In genomic region chr4:41203169-41203568, GRCh38 we compare ENCODE assay signal across 23 cellular contexts. TPM values are rescaled to one million over a fixed set of nuclear protein-coding genes. Genes with fewer than 3 reads are reported as not detected.
DNase-seq lines count a peak whose midpoint lies in the region; ATAC-seq and TF ChIP-seq lines count a peak whose summit lies in the region.
"Had no signal": no experiment of that assay in that cellular context is flagged by ENCODE, and none has a peak within 500 bp of the region (broad histone marks: within the 10 kb centered on the region; RNA-seq: fewer than 3 reads in every experiment).

No MANE protein-coding gene starts in this region.

- peaks cover 2% of the 10 kb centered on the region for H4K20me1 ChIP-seq in osteoblast (ENCODE audit: insufficient read depth, low read length)

- no peaks in the 10 kb centered on the region for H3K9me3 ChIP-seq in A673 (ENCODE audit: low read depth, low read length, poor library complexity, severe bottlenecking)
- H3K9me3 ChIP-seq in RWPE2 (ENCODE audit: severe bottlenecking) = no peaks in the 10 kb centered on the region
- no peaks in the 10 kb centered on the region for H3K9me3 ChIP-seq in osteoblast (ENCODE audit: low read depth, low read length)
- H3K9me3 ChIP-seq: adrenal gland had no signal

- peak overlapping the region; percentile 20 for H3K4me3 Mint-ChIP-seq in endothelial cell (ENCODE audit: unreplicated experiment)
- no peak overlapping the region for H3K4me3 Mint-ChIP-seq in activated T-cell treated with anti-CD3 and anti-CD28 coated beads, Interleukin-2, amount 50 U/mL, for 72 hours
- H3K4me3 Mint-ChIP-seq: activated T-helper 17 cell treated with anti-CD3 and anti-CD28 coated beads, Interleukin-2, amount 50 U/mL, for 72 hours had no signal

- H3K36me3 ChIP-seq in A673 (ENCODE audit: insufficient read depth, low read length, poor library complexity, severe bottlenecking) = no peaks in the 10 kb centered on the region
- H3K36me3 ChIP-seq in RWPE2 (ENCODE audit: low read depth) = no peaks in the 10 kb centered on the region; the same call in none of the 2 replicates
- H3K36me3 ChIP-seq in osteoblast (ENCODE audit: insufficient read depth, low read length) = no peaks in the 10 kb centered on the region
- H3K36me3 ChIP-seq: adrenal gland had no signal

- DNase-seq in A673 (ENCODE audit: low spot score) = peak; percentile 9
- no peak for DNase-seq in RWPE2 (ENCODE audit: low spot score)
- DNase-seq in endothelial cell (ENCODE audit: low spot score) = no peak
- DNase-seq in osteoblast (ENCODE audit: insufficient read length, low spot score, missing footprints) = no peak
- no peak for DNase-seq in activated T-cell treated with anti-CD3 and anti-CD28 coated beads, Interleukin-2, amount 50 U/mL, for 72 hours
- no peak for DNase-seq in NCI-H1105 treated with DMSO at 0.1 percent for 48 hours (lab: John Stamatoyannopoulos, UW)
- no peak for DNase-seq in putamen (ENCODE audit: low spot score)
- DNase-seq: activated CD4-positive, CD25-positive, alpha-beta regulatory T cell; activated CD8-positive, alpha-beta memory T cell treated with anti-CD3 and anti-CD28 coated beads for 24 hours; adrenal gland; COR-L47; cortex of kidney; hypothalamus; NCI-H1436; NCI-H345; stimulated activated CD4-positive, alpha-beta T cell treated with anti-CD3 and anti-CD28 coated beads, Interleukin-12 subunit alpha, Interleukin-12 subunit beta, amount 100 ng/mL, for 4 hours; stimulated activated naive CD4-positive, alpha-beta T cell; T-helper 2 cell had no signal

- peaks cover 87% of the 10 kb centered on the region for H3K4me1 Mint-ChIP-seq in endothelial cell (ENCODE audit: unreplicated experiment)
- peaks cover 13% of the 10 kb centered on the region for H3K4me1 Mint-ChIP-seq in activated T-cell treated with anti-CD3 and anti-CD28 coated beads, Interleukin-2, amount 50 U/mL, for 72 hours (ENCODE audit: low read depth)
- H3K4me1 Mint-ChIP-seq: activated T-helper 17 cell treated with anti-CD3 and anti-CD28 coated beads, Interleukin-2, amount 50 U/mL, for 72 hours had no signal

- H3K4me3 ChIP-seq in A673 (ENCODE audit: low read depth, low read length, poor library complexity, severe bottlenecking) = peak overlapping the region; percentile 3
- H3K4me3 ChIP-seq in RWPE2 (ENCODE audit: severe bottlenecking) = no peak overlapping the region
- no peak overlapping the region for H3K4me3 ChIP-seq in osteoblast (ENCODE audit: insufficient read depth, low read length)
- H3K4me3 ChIP-seq: adrenal gland had no signal

- H3K27ac ChIP-seq in A673 (ENCODE audit: low read depth, low read length, poor library complexity, severe bottlenecking) (no peak overlapping the region), RWPE2 (ENCODE audit: poor library complexity, severe bottlenecking) (peak overlapping the region; percentile 55), osteoblast (ENCODE audit: low read depth, low read length) (peak overlapping the region; percentile 89)
- H3K27ac ChIP-seq: parathyroid adenoma had no signal

- H3K36me3 Mint-ChIP-seq in endothelial cell (ENCODE audit: low read depth, unreplicated experiment) = peaks cover 14% of the 10 kb centered on the region
- H3K36me3 Mint-ChIP-seq in activated T-cell treated with anti-CD3 and anti-CD28 coated beads, Interleukin-2, amount 50 U/mL, for 72 hours (ENCODE audit: insufficient read depth in 2 of 2) = no peaks in the 10 kb centered on the region

- CTCF ChIA-PET in A673 (lab: Charles Lee) = no interaction called here

- no peaks in the 10 kb centered on the region for H3K27me3 ChIP-seq in A673 (replicated peaks; ENCODE audit: insufficient read depth, low read depth, low read length, poor library complexity)
- H3K27me3 ChIP-seq in RWPE2 (ENCODE audit: insufficient read depth, poor library complexity, severe bottlenecking) = no peaks in the 10 kb centered on the region
- no peaks in the 10 kb centered on the region for H3K27me3 ChIP-seq in osteoblast (ENCODE audit: insufficient read depth, low read length)
- H3K27me3 ChIP-seq: adrenal gland had no signal

- H3K4me1 ChIP-seq in A673 (ENCODE audit: insufficient read depth, low read length, poor library complexity, severe bottlenecking) (peaks cover 32% of the 10 kb centered on the region), RWPE2 (ENCODE audit: insufficient read depth, poor library complexity, severe bottlenecking) (peaks cover 51% of the 10 kb centered on the region), osteoblast (ENCODE audit: insufficient read depth, low read length) (peaks cover 79% of the 10 kb centered on the region)

- TF ChIP-seq CTCF in A673 (conservative IDR thresholded peaks at IDR 0.05; ENCODE audit: low read depth, low read length) = no peak
- no peak for TF ChIP-seq CTCF in RWPE2 (IDR thresholded peaks at IDR 0.05; ENCODE audit: poor library complexity, severe bottlenecking)
- TF ChIP-seq CTCF in endothelial cell (IDR thresholded peaks at IDR 0.05; ENCODE audit: unreplicated experiment) = no peak
- TF ChIP-seq CTCF in osteoblast (IDR thresholded peaks at IDR 0.05; ENCODE audit: extremely low read depth, low read depth, low read length) = no peak

- ATAC-seq in RWPE2 (ENCODE audit: low read depth) (no peak), HG02588 (IDR thresholded peaks at IDR 0.05; ENCODE audit: unreplicated experiment) (no peak)
- ATAC-seq in activated T-cell treated with anti-CD3 and anti-CD28 coated beads, Interleukin-2, amount 50 U/mL, for 72 hours (replicated peaks in 1 of 2) = no peak
- ATAC-seq: activated T-helper 17 cell treated with anti-CD3 and anti-CD28 coated beads, Interleukin-2, amount 50 U/mL, for 72 hours; left lobe of liver had no signal

- intact Hi-C loops in A673 (cut with micrococcal nuclease; ENCODE audit: unreplicated experiment) = no loop called here

- peaks cover 1% of the 10 kb centered on the region for H3K27me3 Mint-ChIP-seq in endothelial cell (ENCODE audit: unreplicated experiment)
- peaks cover 44% of the 10 kb centered on the region for H3K27me3 Mint-ChIP-seq in activated T-cell treated with anti-CD3 and anti-CD28 coated beads, Interleukin-2, amount 50 U/mL, for 72 hours (ENCODE audit: low read depth)

- peaks cover 93% of the 10 kb centered on the region for H3K79me2 ChIP-seq in osteoblast (ENCODE audit: insufficient read depth, low read length)

- BruUV-seq in A673 (replicated peaks; lab: Mats Ljungman, UMichigan) = no TSS peak

- H3K27ac Mint-ChIP-seq in endothelial cell (ENCODE audit: unreplicated experiment) = peak overlapping the region; percentile 70
- no peak overlapping the region for H3K27ac Mint-ChIP-seq in activated T-cell treated with anti-CD3 and anti-CD28 coated beads, Interleukin-2, amount 50 U/mL, for 72 hours
- H3K27ac Mint-ChIP-seq: activated T-helper 17 cell treated with anti-CD3 and anti-CD28 coated beads, Interleukin-2, amount 50 U/mL, for 72 hours had no signal

- POLR2A ChIA-PET in A673 (lab: Charles Lee; ENCODE audit: low non-redundant PET) = no interaction called here

- H2AFZ ChIP-seq in osteoblast (ENCODE audit: low read length) = no peak overlapping the region
- H2AFZ ChIP-seq: parathyroid adenoma had no signal

- H3K4me2 ChIP-seq in osteoblast (ENCODE audit: insufficient read depth, low read length) = peak overlapping the region; percentile 68

- no peaks in the 10 kb centered on the region for H3K9me3 Mint-ChIP-seq in endothelial cell (ENCODE audit: unreplicated experiment)
- H3K9me3 Mint-ChIP-seq in activated T-cell treated with anti-CD3 and anti-CD28 coated beads, Interleukin-2, amount 50 U/mL, for 72 hours = no peaks in the 10 kb centered on the region
- H3K9me3 Mint-ChIP-seq: activated T-helper 17 cell treated with anti-CD3 and anti-CD28 coated beads, Interleukin-2, amount 50 U/mL, for 72 hours had no signal

RNA-seq across cellular contexts. Expression of gene APBB2, which starts 11.2 kb away (rescaled TPM):
- 10.3 and 17.6 TPM in 2 replicates for total RNA-seq in A673 (2021)
- total RNA-seq in endothelial cell (ENCODE audit: unreplicated experiment) = 103 TPM
- total RNA-seq in osteoblast = 89.0 and 92.3 TPM in 2 replicates
- total RNA-seq in activated T-cell treated with anti-CD3 and anti-CD28 coated beads, Interleukin-2, amount 50 U/mL, for 72 hours = 1 to 10 TPM; 6.8 to 8.6 TPM

RNA-seq across cellular contexts. Expression of gene UCHL1, which starts 53.6 kb away (rescaled TPM):
- total RNA-seq in A673 (2021) (908 and 959 TPM in 2 replicates), endothelial cell (ENCODE audit: unreplicated experiment) (397 TPM), osteoblast (258 and 348 TPM in 2 replicates)
- total RNA-seq in activated T-cell treated with anti-CD3 and anti-CD28 coated beads, Interleukin-2, amount 50 U/mL, for 72 hours = 1 to 10 TPM; 2.5 to 2.8 TPM
- total RNA-seq: HT-29 had no signal

Comparison
In these comparisons a context has a peak if more than half of its experiments do, and no peak if none do; other contexts are left out.
1. RNA of gene UCHL1, which starts 53.6 kb away (total RNA-seq): 908 to 959 TPM in A673, 397 TPM in endothelial cell (single experiment) and 258 to 348 TPM in osteoblast; 2.5 to 2.8 TPM in activated T-cell treated with anti-CD3 and anti-CD28 coated beads, Interleukin-2, amount 50 U/mL, for 72 hours; every median in the first group is over 10 times any median in the second.